9 cellular contexts compared by ENCODE assay signal in the genomic region with DNA sequence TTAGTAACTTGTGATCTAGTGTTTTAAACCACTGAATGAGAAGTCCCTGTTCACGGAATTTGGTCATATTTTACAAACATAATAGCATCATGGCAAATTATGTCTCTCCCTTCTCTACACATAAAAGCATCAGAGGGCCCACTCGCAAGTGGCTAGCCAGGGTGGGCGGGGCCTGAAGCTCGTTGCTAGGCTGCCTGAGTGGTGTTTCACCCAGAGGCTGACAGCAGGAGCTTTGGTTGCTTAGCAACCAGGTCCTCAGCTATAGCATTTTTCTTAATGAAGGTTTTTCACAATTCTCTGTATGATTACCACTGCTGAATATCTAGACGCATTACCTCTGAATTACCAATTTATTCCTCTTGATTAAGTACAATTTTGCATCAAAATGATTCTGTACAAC.
DNase-seq lines count a peak whose midpoint lies in the region; ATAC-seq and TF ChIP-seq lines count a peak whose summit lies in the region.
"Had no signal": no experiment of that assay in that cellular context is flagged by ENCODE, and none has a peak within 500 bp of the region (broad histone marks: within the 10 kb centered on the region; RNA-seq: fewer than 3 reads in every experiment).

No MANE protein-coding gene starts in this region.

- POLR2A ChIA-PET in A673 (lab: Charles Lee; ENCODE audit: low non-redundant PET) = no interaction called here

- intact Hi-C loops in A673 (cut with micrococcal nuclease; ENCODE audit: unreplicated experiment) = loop anchor here (2.0 kb wide), 1 partner anchor 139 kb away; no protein-coding TSS in a partner anchor
- intact Hi-C loops in right lobe of liver (cut with DNase I) = no loop called here

- H3K4me3 ChIP-seq in A673 (ENCODE audit: low read depth, low read length, poor library complexity, severe bottlenecking) (no peak overlapping the region), NT2/D1 (ENCODE audit: insufficient read length, low read depth) (no peak overlapping the region), right lobe of liver (no peak overlapping the region)

- DNase-seq in A673 (ENCODE audit: low spot score) = peak; percentile 62
- DNase-seq in NT2/D1 (ENCODE audit: low read depth, low spot score) = peak; percentile 38
- peak; percentile 22 for DNase-seq in globus pallidus (ENCODE audit: low spot score)
- no peak for DNase-seq in foreskin melanocyte
- DNase-seq in right lobe of liver = no peak
- DNase-seq: naive B cell had no signal

- no peak overlapping the region for H3K9ac ChIP-seq in NT2/D1 (ENCODE audit: insufficient read length, low read depth)

- no TSS peak for BruUV-seq in A673 (replicated peaks; lab: Mats Ljungman, UMichigan)

- H3K36me3 ChIP-seq in A673 (ENCODE audit: insufficient read depth, low read length, poor library complexity, severe bottlenecking) (no peaks in the 10 kb centered on the region), NT2/D1 (ENCODE audit: insufficient read depth, insufficient read length, low read length) (no peaks in the 10 kb centered on the region), right lobe of liver (no peaks in the 10 kb centered on the region)

- TF ChIP-seq POLR2A in right lobe of liver (IDR thresholded peaks at IDR 0.05) = no peak

- WGBS in right lobe of liver (ENCODE audit: insufficient coverage, low coverage, low lambda C conversion rate, missing lambda C conversion rate) = 13% methylated on average over 5 of the region's 5 CpGs

- peak; percentile 49 for ATAC-seq in HG03175 (IDR thresholded peaks at IDR 0.05; ENCODE audit: unreplicated experiment)
- no peak for ATAC-seq in GM18861 (IDR thresholded peaks at IDR 0.05; ENCODE audit: unreplicated experiment)
- no peak for ATAC-seq in right lobe of liver
- ATAC-seq in HG02884 (IDR thresholded peaks at IDR 0.05; ENCODE audit: unreplicated experiment) = no peak

- H3K9me3 ChIP-seq in A673 (ENCODE audit: low read depth, low read length, poor library complexity, severe bottlenecking) (no peaks in the 10 kb centered on the region), NT2/D1 (ENCODE audit: insufficient read depth, low read length) (no peaks in the 10 kb centered on the region), right lobe of liver (no peaks in the 10 kb centered on the region)

- H3K27ac ChIP-seq in A673 (ENCODE audit: low read depth, low read length, poor library complexity, severe bottlenecking) = no peak overlapping the region
- H3K27ac ChIP-seq in right lobe of liver = no peak overlapping the region

- TF ChIP-seq CTCF in A673 (conservative IDR thresholded peaks at IDR 0.05; ENCODE audit: low read depth, low read length) (no peak), right lobe of liver (IDR thresholded peaks at IDR 0.05) (no peak)

- no peaks in the 10 kb centered on the region for H3K27me3 ChIP-seq in A673 (replicated peaks; ENCODE audit: insufficient read depth, low read depth, low read length, poor library complexity)
- no peaks in the 10 kb centered on the region for H3K27me3 ChIP-seq in NT2/D1 (ENCODE audit: insufficient read depth, insufficient read length)
- H3K27me3 ChIP-seq in right lobe of liver = no peaks in the 10 kb centered on the region

- H3K4me1 ChIP-seq in A673 (ENCODE audit: insufficient read depth, low read length, poor library complexity, severe bottlenecking) (no peaks in the 10 kb centered on the region), NT2/D1 (ENCODE audit: insufficient read depth, insufficient read length) (no peaks in the 10 kb centered on the region), right lobe of liver (no peaks in the 10 kb centered on the region)

- CTCF ChIA-PET in A673 (lab: Charles Lee) = no interaction called here

Comparison
In these comparisons a context has a peak if more than half of its experiments do, and no peak if none do; other contexts are left out.
1. DNase-seq: peak in A673 (single experiment), NT2/D1 (single experiment) and globus pallidus (single experiment); none in foreskin melanocyte (single experiment) and right lobe of liver (0 of 3).